ENCODE assay signal across 1 cellular context in genomic region chr15:25887870-25888269, GRCh38.
TF ChIP-seq lines count a peak whose summit lies in the region.

No MANE protein-coding gene starts in this region.

TF ChIP-seq in K562, 482 proteins besides CTCF, POLR2A, EP300 and RAD21:
- TF ChIP-seq CBFA2T2 (conservative IDR thresholded peaks at IDR 0.05) (peak; percentile 42), SOX6 (IDR thresholded peaks at IDR 0.05) (peak; percentile 15; the same call in 1 of the 2 replicates), FOXA3 (CRISPR knock-in tag; conservative IDR thresholded peaks at IDR 0.05 in 1 of 2, IDR thresholded peaks at IDR 0.05 in 1 of 2) (peak in 1 of 2 experiments; percentile 53; a peak in 1 of 4 replicates), HDAC2 (IDR thresholded peaks at IDR 0.05) (no peak), ZKSCAN8 (CRISPR knock-in tag; IDR thresholded peaks at IDR 0.05) (peak; percentile 29; the same call in 1 of the 2 replicates), NONO (IDR thresholded peaks at IDR 0.05; ENCODE audit: low read depth in 2 of 2, low read length in 1 of 2) (no peak), TCF7 (IDR thresholded peaks at IDR 0.05; ENCODE audit: borderline replicate concordance) (no peak), FOSL1 (tag; conservative IDR thresholded peaks at IDR 0.05) (peak; percentile 68), NCOR1 (IDR thresholded peaks at IDR 0.05) (0 out of 2 replicates have a peak, but pooled peaks have one; percentile 10), CBFA2T3 (IDR thresholded peaks at IDR 0.05) (peak; percentile 62), TEAD4 (IDR thresholded peaks at IDR 0.05; ENCODE audit: low read length) (peak; percentile 64; the same call in 1 of the 2 replicates), TEAD4 (CRISPR knock-in tag; IDR thresholded peaks at IDR 0.05; ENCODE audit: borderline replicate concordance) (no peak), ARID1B (IDR thresholded peaks at IDR 0.05) (peak; percentile 29; the same call in 1 of the 2 replicates), TAL1 (IDR thresholded peaks at IDR 0.05) (peak; percentile 66)
